Comparison of ENCODE assay signal across 8 cellular contexts in the genomic region with DNA sequence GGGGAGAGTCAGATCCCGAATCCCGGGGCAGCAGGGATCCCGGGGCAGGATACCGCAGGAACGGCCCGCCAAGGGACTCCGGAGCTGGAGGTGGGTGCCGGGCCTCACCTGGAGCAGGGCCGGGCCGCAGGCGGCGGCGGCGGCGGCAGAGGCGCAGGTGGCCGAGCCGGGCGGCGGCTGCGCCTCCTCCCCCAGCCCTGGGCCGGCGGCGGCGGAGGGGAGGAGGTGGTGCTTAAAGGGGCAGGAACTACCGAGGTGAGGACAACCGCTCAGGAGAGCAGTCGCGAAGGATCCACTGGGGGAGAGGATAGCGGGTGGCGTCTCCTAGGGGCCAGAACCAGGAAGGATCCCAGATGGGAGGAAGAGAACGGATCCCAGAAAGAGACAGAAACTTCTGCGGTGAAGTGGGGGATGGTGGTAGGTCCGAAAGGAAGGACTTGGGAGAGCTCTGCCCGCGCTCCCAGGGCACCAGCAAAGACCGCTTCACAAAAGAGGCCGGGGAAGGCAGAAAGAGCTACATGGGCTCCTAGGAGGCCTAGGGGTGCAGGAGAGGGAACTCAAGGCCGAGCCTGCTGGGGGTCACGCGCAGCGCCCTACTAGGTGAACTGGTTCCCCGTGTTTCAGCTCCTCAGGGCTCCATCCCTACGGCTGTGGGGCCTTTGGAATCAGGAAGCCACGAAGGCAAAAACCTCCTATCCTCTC. TPM values are rescaled to one million over a fixed set of nuclear protein-coding genes. Genes with fewer than 3 reads are reported as not detected.
DNase-seq lines count a peak whose midpoint lies in the region; ATAC-seq, FAIRE-seq and TF ChIP-seq lines count a peak whose summit lies in the region.

No MANE protein-coding gene starts in this region.

- H2AFZ ChIP-seq in GM12878 (ENCODE audit: control insufficient read depth, low read depth, low read length): peak overlapping the region; percentile 48

- CTCF ChIA-PET in GM12878 (lab: Yijun Ruan, JAX): interaction anchor here (0.6 to 6.1 kb wide), 25 partner anchors 7 to 477 kb away, joined by 3 to 73 read pairs (median 9); a partner anchor contains a TSS

- WGBS in GM12878 (ENCODE audit: insufficient coverage, insufficient replicate concordance, low lambda C conversion rate, missing lambda C conversion rate): under 1% methylated on average over 34 of the region's 45 CpGs

- H3K4me3 ChIP-seq in HFF-Myc (replicated peaks; ENCODE audit: low read depth, low read length) (peak overlapping the region; percentile 75), GM12878 (peak overlapping the region; percentile 91), rectal smooth muscle tissue (ENCODE audit: low read length) (peak overlapping the region; percentile 91)

- peak; percentile 47 for FAIRE-seq in GM12878 (lab: Jason Lieb, UNC)

- POLR2A ChIA-PET in GM12878 (lab: Charles Lee): interaction anchor here (0.5 to 6.9 kb wide), 19 partner anchors 10 to 413 kb away, joined by 3 to 155 read pairs (median 6); a partner anchor contains a TSS

- H3K27ac ChIP-seq in GM12878 (ENCODE audit: control insufficient read depth, insufficient read depth) (peak overlapping the region; percentile 87), rectal smooth muscle tissue (ENCODE audit: low read depth, low read length) (peak overlapping the region; percentile 96)

- intact Hi-C loops in GM12878 (cut with micrococcal nuclease; ENCODE audit: unreplicated experiment): loop anchor here (5.0 kb wide), 1 partner anchor 452 kb away; a partner anchor contains a TSS

- H3K27me3 ChIP-seq in GM12878 (replicated peaks in 1 of 2; ENCODE audit: control insufficient read depth in 2 of 2, insufficient read depth in 2 of 2, low read length in 1 of 2): no peaks in the 10 kb centered on the region
- H3K27me3 ChIP-seq in rectal smooth muscle tissue (ENCODE audit: control insufficient read depth, insufficient read depth, low read length): no peaks in the 10 kb centered on the region

- H3K79me2 ChIP-seq in GM12878 (ENCODE audit: control insufficient read depth, insufficient read depth, low read length): peaks cover 59% of the 10 kb centered on the region

- ATAC-seq in GM12878 (peak; percentile 57), HG02870 (IDR thresholded peaks at IDR 0.05; ENCODE audit: unreplicated experiment) (no peak)

- RAD21 ChIA-PET in GM12878 (lab: Charles Lee; ENCODE audit: unreplicated experiment): interaction anchor here (0.6 to 10.0 kb wide), 14 partner anchors 10 to 507 kb away, joined by 3 to 176 read pairs (median 6); a partner anchor contains a TSS

- TF ChIP-seq EP300 in GM12878 (IDR thresholded peaks at IDR 0.05; ENCODE audit: borderline replicate concordance in 1 of 2, control insufficient read depth in 1 of 2, low read depth in 2 of 2, low read length in 2 of 2): 0 out of 4 replicates have a peak, but pooled peaks of 1 of the 2 experiments have one; percentile 11

- no TSS peak for BruUV-seq in GM12878 (replicated peaks; lab: Mats Ljungman, UMichigan)

- H3K9ac ChIP-seq in GM12878 (ENCODE audit: control insufficient read depth, insufficient read depth, low read length) (peak overlapping the region; percentile 92), rectal smooth muscle tissue (ENCODE audit: low read length) (peak overlapping the region; percentile 96)

- no peaks in the 10 kb centered on the region for H4K20me1 ChIP-seq in GM12878 (ENCODE audit: control insufficient read depth, insufficient read depth)

- 0 out of 2 replicates have a peak, but pooled peaks have one; percentile 15 for TF ChIP-seq RAD21 in GM12878 (IDR thresholded peaks at IDR 0.05; ENCODE audit: insufficient read depth, low read depth, low read length)

- in situ Hi-C loops in GM12878 (cut with MboI): loop anchor here (10.0 kb wide), 1 partner anchor 450 kb away; a partner anchor contains a TSS

- peaks cover 34% of the 10 kb centered on the region for H3K4me1 ChIP-seq in GM12878 (ENCODE audit: control insufficient read depth, insufficient read depth, low read length)
- H3K4me1 ChIP-seq in rectal smooth muscle tissue (ENCODE audit: control insufficient read depth, insufficient read depth, low read length): peaks cover 18% of the 10 kb centered on the region

- TF ChIP-seq CTCF in HFF-Myc (IDR thresholded peaks at IDR 0.05; ENCODE audit: low read depth, low read length, missing control alignments) (peak; percentile 61), GM12878 (IDR thresholded peaks at IDR 0.05 in 2 of 3, conservative IDR thresholded peaks at IDR 0.05 in 1 of 3; ENCODE audit: control insufficient read depth in 2 of 3, extremely low read depth in 1 of 3, insufficient read depth in 1 of 3, low read depth in 3 of 3, low read length in 3 of 3) (peak; percentile 38 to 56 (median 39); a peak in 4 of 6 replicates)

- peak; percentile 70 for TF ChIP-seq POLR2A in GM12878 (IDR thresholded peaks at IDR 0.05; ENCODE audit: low read depth, low read length)

- peak overlapping the region; percentile 95 for H3K4me2 ChIP-seq in GM12878 (ENCODE audit: control insufficient read depth, insufficient read depth)

- H3K36me3 ChIP-seq in GM12878 (ENCODE audit: control insufficient read depth in 2 of 2, insufficient read depth in 2 of 2, low read length in 1 of 2): peaks cover 6 to 14% of the 10 kb centered on the region in 2 experiments; a peak in 3 of 4 replicates
- peaks cover 22% of the 10 kb centered on the region for H3K36me3 ChIP-seq in rectal smooth muscle tissue (ENCODE audit: control insufficient read depth, insufficient read depth, low read length)

- no peaks in the 10 kb centered on the region for H3K9me3 ChIP-seq in GM12878 (replicated peaks; ENCODE audit: control insufficient read depth, insufficient read depth, low read length)

- SMC1A ChIA-PET in GM12878 (lab: Charles Lee; ENCODE audit: uncharacterized antibody, unreplicated experiment): interaction anchor here (0.8 to 6.1 kb wide), 16 partner anchors 12 to 366 kb away, joined by 3 to 68 read pairs (median 10); a partner anchor contains a TSS

- DNase-seq in ELR (ENCODE audit: low read depth) (peak; percentile 93), HFF-Myc (ENCODE audit: extremely low read depth, low read depth) (peak; percentile 79), NCI-H187 (lab: John Stamatoyannopoulos, UW) (peak; percentile 35 to 74), T1000 (lab: John Stamatoyannopoulos, UW) (peak; percentile 66), GM12878 (ENCODE audit: low read depth, low spot score) (no peak), hippocampal formation (lab: John Stamatoyannopoulos, UW) (peak; percentile 49 to 69)

RNA-seq across cellular contexts. Expression of a gene that starts 4.9 kb away (rescaled TPM):
- total RNA-seq in GM12878 (2013; cell fraction: nucleolus; rRNA removed): 246 and 249 TPM in 2 replicates
- total RNA-seq in GM12878 (2014; rRNA removed) (27.4 and 29.5 TPM in 2 replicates), GM12878 (2014; rRNA removed; fragmentation: Illumina TruSeq; extraction: Trizol) (15.0 and 15.8 TPM in 2 replicates), GM12878 (2021) (70.1 and 74.9 TPM in 2 replicates)
- polyA plus RNA-seq in GM12878 (2011; ENCODE audit: low read depth): 30.7 TPM
- polyA plus RNA-seq in GM12878 (2011; rRNA removed) (44.5 and 90.2 TPM in 2 replicates), GM12878 (2014; fragmentation: Illumina TruSeq; extraction: Trizol) (69.6 and 93.4 TPM in 2 replicates), GM12878 (2014; fragmentation: Nextera tagmentation; extraction: Ambion mirVana) (10 to 100 TPM in 1 of 2 experiments, 1 to 10 TPM in 1; 4.8 to 14.6 TPM), GM12878 (2014; rRNA removed) (49.4 and 55.9 TPM in 2 replicates), GM12878 (2016; fragmentation: Nextera tagmentation; extraction: Ambion mirVana) (10 to 100 TPM; 23.0 to 30.4 TPM)
- polyA plus RNA-seq in GM12878 (2011; cell fraction: cytosol; rRNA removed): 74.3 and 88.6 TPM in 2 replicates
- 233 and 251 TPM in 2 replicates for polyA plus RNA-seq in GM12878 (2011; cell fraction: nucleus; rRNA removed)
- polyA plus RNA-seq in GM12878 (2012): 38.4 and 51.5 TPM in 2 replicates
- 124 and 142 TPM in 2 replicates for polyA minus RNA-seq in GM12878 (2011; rRNA and poly(A)+ RNA removed)
- polyA minus RNA-seq in GM12878 (2011; cell fraction: cytosol; rRNA and poly(A)+ RNA removed): 34.3 and 34.4 TPM in 2 replicates
- polyA minus RNA-seq in GM12878 (2011; cell fraction: nucleus; rRNA and poly(A)+ RNA removed): 82.6 and 129 TPM in 2 replicates

RNA-seq across cellular contexts. Expression of a gene that starts 10.8 kb away (rescaled TPM):
- total RNA-seq in GM12878 (2013; cell fraction: nucleolus; rRNA removed): 176 and 185 TPM in 2 replicates
- total RNA-seq in GM12878 (2014; rRNA removed) (783 and 784 TPM in 2 replicates), GM12878 (2014; rRNA removed; fragmentation: Illumina TruSeq; extraction: Trizol) (665 and 686 TPM in 2 replicates), GM12878 (2021) (885 and 921 TPM in 2 replicates)
- polyA plus RNA-seq in GM12878 (2011; ENCODE audit: low read depth): 553 TPM
- polyA plus RNA-seq in GM12878 (2011; rRNA removed) (1,766 and 1,795 TPM in 2 replicates), GM12878 (2014; fragmentation: Illumina TruSeq; extraction: Trizol) (1,076 and 1,335 TPM in 2 replicates), GM12878 (2014; fragmentation: Nextera tagmentation; extraction: Ambion mirVana) (1,000 to 10,000 TPM in 1 of 2 experiments, 100 to 1,000 TPM in 1; 671 to 1,479 TPM), GM12878 (2014; rRNA removed) (985 and 1,003 TPM in 2 replicates), GM12878 (2016; fragmentation: Nextera tagmentation; extraction: Ambion mirVana) (1,000 to 10,000 TPM; 1,765 to 1,908 TPM)
- polyA plus RNA-seq in GM12878 (2011; cell fraction: cytosol; rRNA removed): 1,406 and 1,613 TPM in 2 replicates
- polyA plus RNA-seq in GM12878 (2011; cell fraction: nucleus; rRNA removed): 1,140 and 1,200 TPM in 2 replicates
- polyA plus RNA-seq in GM12878 (2012): 560 and 690 TPM in 2 replicates
- 1,399 and 1,431 TPM in 2 replicates for polyA minus RNA-seq in GM12878 (2011; rRNA and poly(A)+ RNA removed)
- polyA minus RNA-seq in GM12878 (2011; cell fraction: cytosol; rRNA and poly(A)+ RNA removed): 364 and 420 TPM in 2 replicates
- 154 and 175 TPM in 2 replicates for polyA minus RNA-seq in GM12878 (2011; cell fraction: nucleus; rRNA and poly(A)+ RNA removed)

RNA-seq across cellular contexts. Expression of a gene that starts 53.1 kb away (rescaled TPM):
- total RNA-seq in GM12878 (2013; cell fraction: nucleolus; rRNA removed): 55.1 and 58.8 TPM in 2 replicates
- total RNA-seq in GM12878 (2014; rRNA removed) (128 and 136 TPM in 2 replicates), GM12878 (2014; rRNA removed; fragmentation: Illumina TruSeq; extraction: Trizol) (160 and 164 TPM in 2 replicates), GM12878 (2021) (262 and 263 TPM in 2 replicates)
- 117 TPM for polyA plus RNA-seq in GM12878 (2011; ENCODE audit: low read depth)
- polyA plus RNA-seq in GM12878 (2011; rRNA removed) (143 and 208 TPM in 2 replicates), GM12878 (2014; fragmentation: Illumina TruSeq; extraction: Trizol) (317 and 356 TPM in 2 replicates), GM12878 (2014; fragmentation: Nextera tagmentation; extraction: Ambion mirVana) (100 to 1,000 TPM; 117 to 186 TPM), GM12878 (2014; rRNA removed) (135 and 154 TPM in 2 replicates), GM12878 (2016; fragmentation: Nextera tagmentation; extraction: Ambion mirVana) (100 to 1,000 TPM; 509 to 520 TPM)
- 50.8 and 55.0 TPM in 2 replicates for polyA plus RNA-seq in GM12878 (2011; cell fraction: cytosol; rRNA removed)
- 69.1 and 79.0 TPM in 2 replicates for polyA plus RNA-seq in GM12878 (2011; cell fraction: nucleus; rRNA removed)
- 183 and 246 TPM in 2 replicates for polyA plus RNA-seq in GM12878 (2012)
- polyA minus RNA-seq in GM12878 (2011; rRNA and poly(A)+ RNA removed): 47.4 and 60.2 TPM in 2 replicates
- 74.6 and 80.4 TPM in 2 replicates for polyA minus RNA-seq in GM12878 (2011; cell fraction: cytosol; rRNA and poly(A)+ RNA removed)
- polyA minus RNA-seq in GM12878 (2011; cell fraction: nucleus; rRNA and poly(A)+ RNA removed): 26.0 and 48.0 TPM in 2 replicates
